Comparison of ENCODE assay signal across 13 cellular contexts in genomic region chr1:165067829-165068228, GRCh38.
DNase-seq lines count a peak whose midpoint lies in the region; ATAC-seq and TF ChIP-seq lines count a peak whose summit lies in the region.
"Had no signal": no experiment of that assay in that cellular context is flagged by ENCODE, and none has a peak within 500 bp of the region (broad histone marks: within the 10 kb centered on the region; RNA-seq: fewer than 3 reads in every experiment).

No MANE protein-coding gene starts in this region.

- no peaks in the 10 kb centered on the region for H3K27me3 ChIP-seq in dorsolateral prefrontal cortex
- H3K27me3 ChIP-seq: BLaER1 had no signal

- no peak for TF ChIP-seq CTCF in dorsolateral prefrontal cortex (IDR thresholded peaks at IDR 0.05 in 54 of 56, conservative IDR thresholded peaks at IDR 0.05 in 2 of 56; ENCODE audit: low read depth in 1 of 56, partially characterized antibody in 56 of 56)

- H3K27ac ChIP-seq in angular gyrus (ENCODE audit: low read depth, low read length) (peak overlapping the region; percentile 98), dorsolateral prefrontal cortex (peak overlapping the region; percentile 2 to 100 (median 95))
- H3K27ac ChIP-seq: 22Rv1, BLaER1 had no signal

- ATAC-seq in HG02610 (IDR thresholded peaks at IDR 0.05; ENCODE audit: unreplicated experiment), result no peak
- ATAC-seq: CD8-positive, alpha-beta T cell had no signal

- H3K4me3 ChIP-seq in dorsolateral prefrontal cortex, result no peak overlapping the region
- H3K4me3 ChIP-seq: BLaER1 had no signal

- peak; percentile 42 for DNase-seq in NCI-H510A treated with DMSO at 0.1 percent for 48 hours (lab: John Stamatoyannopoulos, UW)
- no peak for DNase-seq in NCI-H510A (lab: John Stamatoyannopoulos, UW)
- no peak for DNase-seq in dorsolateral prefrontal cortex
- DNase-seq in superior temporal gyrus (ENCODE audit: extremely low spot score), result peak; percentile 60
- no peak for DNase-seq in SW480 (ENCODE audit: low spot score)
- no peak for DNase-seq in dermis blood vessel endothelial cell
- DNase-seq: Calu3; CD8-positive, alpha-beta T cell; H9 had no signal

- intact Hi-C loops in dorsolateral prefrontal cortex (cut with DNase I), result loop anchor here (5.0 to 10.0 kb wide), 2 partner anchors 86 to 113 kb away; no protein-coding TSS in a partner anchor

Comparison
In these comparisons a context has a peak if more than half of its experiments do, and no peak if none do; other contexts are left out.
1. DNase-seq: peak in NCI-H510A treated with DMSO at 0.1 percent for 48 hours (single experiment) and superior temporal gyrus (single experiment); none in NCI-H510A (single experiment), dorsolateral prefrontal cortex (0 of 10), SW480 (single experiment) and dermis blood vessel endothelial cell (single experiment).